ENCODE assay signal across 1 cellular context in the genomic region with DNA sequence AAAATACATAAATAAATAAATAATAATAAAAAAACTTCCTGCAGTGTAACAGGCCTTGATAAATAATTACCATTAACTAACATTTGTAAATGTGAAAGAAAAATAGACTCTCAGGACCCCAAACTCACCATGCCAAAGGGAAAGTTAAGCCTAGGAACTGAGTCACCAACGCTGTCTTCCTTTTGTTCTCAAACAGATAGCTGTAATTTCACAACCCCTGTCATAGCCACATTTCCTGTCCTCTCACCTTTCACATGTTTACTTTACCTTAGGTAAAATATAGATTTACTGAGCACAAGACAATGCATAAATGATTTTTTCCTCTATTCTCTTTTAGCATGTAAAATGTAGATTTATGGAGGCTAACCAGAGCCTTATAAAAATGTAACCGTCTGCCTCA.
A peak's percentile ranks its signal among the peaks of the same experiment; 100 is the strongest.
TF ChIP-seq lines count a peak whose summit lies in the region.

No MANE protein-coding gene starts in this region.

TF ChIP-seq in endothelial cell of umbilical vein, 7 proteins besides CTCF, POLR2A, EP300 and RAD21:
- TF ChIP-seq JUN (IDR thresholded peaks at IDR 0.05; ENCODE audit: borderline replicate concordance, insufficient read depth, insufficient read length, low read depth) (no peak), FOS (IDR thresholded peaks at IDR 0.05; ENCODE audit: borderline replicate concordance, insufficient read depth, low read length) (peak; percentile 48)
